Comparison of ENCODE assay signal across 8 cellular contexts in genomic region chr5:158695595-158696330, GRCh38.
A peak's percentile ranks its signal among the peaks of the same experiment; 100 is the strongest.
DNase-seq lines count a peak whose midpoint lies in the region; ATAC-seq and TF ChIP-seq lines count a peak whose summit lies in the region.

No MANE protein-coding gene starts in this region.

- no peak overlapping the region for H3K27ac ChIP-seq in naive thymus-derived CD4-positive, alpha-beta T cell (ENCODE audit: low read depth, low read length)

- H3K27ac Mint-ChIP-seq in naive thymus-derived CD4-positive, alpha-beta T cell = no peak overlapping the region
- H3K27ac Mint-ChIP-seq in stimulated activated memory B cell treated with anti-CD40 and anti-IgM and Interleukin-4, amounts not matched to agents 10 μg/mL and 1 μg/mL and 100 μg/mL, for 72 hours = peak overlapping the region; percentile 84

- H3K27me3 Mint-ChIP-seq in naive thymus-derived CD4-positive, alpha-beta T cell = peaks cover 0 to 20% (median 0%) of the 10 kb centered on the region in 5 donors
- H3K27me3 Mint-ChIP-seq in stimulated activated memory B cell treated with anti-CD40 and anti-IgM and Interleukin-4, amounts not matched to agents 10 μg/mL and 1 μg/mL and 100 μg/mL, for 72 hours = no peaks in the 10 kb centered on the region

- DNase-seq in CMK (ENCODE audit: low read depth) (peak; percentile 21), NOMO-1 treated with dmso at 0.1 percent for 144 hours (lab: John Stamatoyannopoulos, UW; ENCODE audit: unreplicated experiment) (peak; percentile 75), erythroblast (lab: John Stamatoyannopoulos, UW) (peak; percentile 47 to 75)
- peak; percentile 75 for DNase-seq in activated CD8-positive, alpha-beta memory T cell treated with anti-CD3 and anti-CD28 coated beads, Interleukin-2, amount 50 U/mL, for 4 hours
- DNase-seq in naive thymus-derived CD4-positive, alpha-beta T cell = peak; percentile 29 to 75 (median 60)

- no peaks in the 10 kb centered on the region for H3K9me3 Mint-ChIP-seq in naive thymus-derived CD4-positive, alpha-beta T cell
- no peaks in the 10 kb centered on the region for H3K9me3 Mint-ChIP-seq in stimulated activated memory B cell treated with anti-CD40 and anti-IgM and Interleukin-4, amounts not matched to agents 10 μg/mL and 1 μg/mL and 100 μg/mL, for 72 hours

- POLR2A ChIA-PET in naive thymus-derived CD4-positive, alpha-beta T cell (lab: Charles Lee) = interaction anchor here (1.0 to 3.2 kb wide), 4 partner anchors 262 to 437 kb away, joined by 3 to 23 read pairs (median 4); no protein-coding TSS in a partner anchor

- no peaks in the 10 kb centered on the region for H3K36me3 ChIP-seq in naive thymus-derived CD4-positive, alpha-beta T cell (ENCODE audit: control insufficient read depth in 2 of 3, insufficient read depth in 3 of 3, low read length in 3 of 3)

- no peaks in the 10 kb centered on the region for H3K9me3 ChIP-seq in naive thymus-derived CD4-positive, alpha-beta T cell (ENCODE audit: control insufficient read depth in 2 of 3, low read length in 3 of 3)

- H3K4me3 Mint-ChIP-seq in naive thymus-derived CD4-positive, alpha-beta T cell = peak overlapping the region in 6 of 10 donors; percentile 8 to 57 (median 37)
- H3K4me3 Mint-ChIP-seq in stimulated activated memory B cell treated with anti-CD40 and anti-IgM and Interleukin-4, amounts not matched to agents 10 μg/mL and 1 μg/mL and 100 μg/mL, for 72 hours = no peak overlapping the region

- no peak overlapping the region for H3K4me3 ChIP-seq in naive thymus-derived CD4-positive, alpha-beta T cell (ENCODE audit: low read length)

- TF ChIP-seq POLR2A in erythroblast (IDR thresholded peaks at IDR 0.05; ENCODE audit: low read length) = no peak

- H3K27me3 ChIP-seq in naive thymus-derived CD4-positive, alpha-beta T cell (ENCODE audit: control insufficient read depth in 2 of 2, insufficient read depth in 2 of 2, low read length in 2 of 2) = no peaks in the 10 kb centered on the region

- H3K36me3 Mint-ChIP-seq in naive thymus-derived CD4-positive, alpha-beta T cell = no peaks in the 10 kb centered on the region
- H3K36me3 Mint-ChIP-seq in stimulated activated memory B cell treated with anti-CD40 and anti-IgM and Interleukin-4, amounts not matched to agents 10 μg/mL and 1 μg/mL and 100 μg/mL, for 72 hours = peaks cover 30% of the 10 kb centered on the region

- ATAC-seq in GM19452 (IDR thresholded peaks at IDR 0.05; ENCODE audit: unreplicated experiment) = peak; percentile 87
- ATAC-seq in HG03521 (IDR thresholded peaks at IDR 0.05; ENCODE audit: unreplicated experiment) = peak; percentile 74
- ATAC-seq in naive thymus-derived CD4-positive, alpha-beta T cell = peak; percentile 91
- peak; percentile 95 for ATAC-seq in stimulated activated memory B cell treated with anti-CD40 and anti-IgM and Interleukin-4, amounts not matched to agents 10 μg/mL and 1 μg/mL and 100 μg/mL, for 72 hours

- CTCF ChIA-PET in naive thymus-derived CD4-positive, alpha-beta T cell (lab: Charles Lee) = interaction anchor here (0.6 to 9.1 kb wide), 43 partner anchors 10 to 1207 kb away, joined by 3 to 246 read pairs (median 4); no protein-coding TSS in a partner anchor

- H3K4me1 ChIP-seq in naive thymus-derived CD4-positive, alpha-beta T cell (ENCODE audit: control insufficient read depth in 2 of 2, insufficient read depth in 2 of 2, low read length in 2 of 2) = no peaks in the 10 kb centered on the region

- H3K4me1 Mint-ChIP-seq in naive thymus-derived CD4-positive, alpha-beta T cell = peaks cover 0 to 4% (median 2%) of the 10 kb centered on the region in 7 donors
- H3K4me1 Mint-ChIP-seq in stimulated activated memory B cell treated with anti-CD40 and anti-IgM and Interleukin-4, amounts not matched to agents 10 μg/mL and 1 μg/mL and 100 μg/mL, for 72 hours = peaks cover 14% of the 10 kb centered on the region

- intact Hi-C loops in naive thymus-derived CD4-positive, alpha-beta T cell (cut with micrococcal nuclease) = loop anchor here (1.0 to 10.0 kb wide), 9 partner anchors 117 to 881 kb away; no protein-coding TSS in a partner anchor

Comparison
In these comparisons a context has a peak if more than half of its experiments do, and no peak if none do; other contexts are left out.
1. DNase-seq: peak in every context shown above with its lines; median percentile 75 in NOMO-1 treated with dmso at 0.1 percent for 144 hours; 75 in activated CD8-positive, alpha-beta memory T cell treated with anti-CD3 and anti-CD28 coated beads, Interleukin-2, amount 50 U/mL, for 4 hours; 61 in erythroblast; 60 in naive thymus-derived CD4-positive, alpha-beta T cell; 21 in CMK.